1 cellular context compared by ENCODE assay signal in the genomic region with DNA sequence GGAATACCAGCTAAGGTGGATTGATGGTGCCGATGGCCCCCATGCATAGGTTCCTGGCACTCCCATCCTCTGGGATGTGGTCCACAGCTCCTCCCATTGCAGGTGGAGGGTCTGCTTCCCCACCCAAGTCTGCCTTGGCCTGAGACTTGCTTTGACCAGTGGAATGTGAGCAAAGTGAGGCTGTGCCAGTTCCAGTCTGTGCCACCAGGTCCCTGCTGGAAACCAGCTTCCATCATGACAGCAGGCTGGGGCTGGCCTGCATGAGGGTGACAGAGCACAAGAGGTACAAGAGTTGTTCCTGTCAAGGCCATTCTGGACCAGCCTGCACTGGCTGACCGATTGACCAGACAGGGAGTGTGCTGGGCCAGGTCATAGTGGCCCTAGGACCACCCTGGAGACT.
TF ChIP-seq lines count a peak whose summit lies in the region.

No MANE protein-coding gene starts in this region.

TF ChIP-seq in GM12878, 131 proteins besides CTCF, POLR2A, EP300 and RAD21:
- TF ChIP-seq IKZF2 (IDR thresholded peaks at IDR 0.05), result no peak
- no peak for TF ChIP-seq SP1 (IDR thresholded peaks at IDR 0.05; ENCODE audit: low read depth, low read length)
- TF ChIP-seq HDGF (IDR thresholded peaks at IDR 0.05), result 0 out of 2 replicates have a peak, but pooled peaks have one; percentile 58
- TF ChIP-seq, protein P1, sequence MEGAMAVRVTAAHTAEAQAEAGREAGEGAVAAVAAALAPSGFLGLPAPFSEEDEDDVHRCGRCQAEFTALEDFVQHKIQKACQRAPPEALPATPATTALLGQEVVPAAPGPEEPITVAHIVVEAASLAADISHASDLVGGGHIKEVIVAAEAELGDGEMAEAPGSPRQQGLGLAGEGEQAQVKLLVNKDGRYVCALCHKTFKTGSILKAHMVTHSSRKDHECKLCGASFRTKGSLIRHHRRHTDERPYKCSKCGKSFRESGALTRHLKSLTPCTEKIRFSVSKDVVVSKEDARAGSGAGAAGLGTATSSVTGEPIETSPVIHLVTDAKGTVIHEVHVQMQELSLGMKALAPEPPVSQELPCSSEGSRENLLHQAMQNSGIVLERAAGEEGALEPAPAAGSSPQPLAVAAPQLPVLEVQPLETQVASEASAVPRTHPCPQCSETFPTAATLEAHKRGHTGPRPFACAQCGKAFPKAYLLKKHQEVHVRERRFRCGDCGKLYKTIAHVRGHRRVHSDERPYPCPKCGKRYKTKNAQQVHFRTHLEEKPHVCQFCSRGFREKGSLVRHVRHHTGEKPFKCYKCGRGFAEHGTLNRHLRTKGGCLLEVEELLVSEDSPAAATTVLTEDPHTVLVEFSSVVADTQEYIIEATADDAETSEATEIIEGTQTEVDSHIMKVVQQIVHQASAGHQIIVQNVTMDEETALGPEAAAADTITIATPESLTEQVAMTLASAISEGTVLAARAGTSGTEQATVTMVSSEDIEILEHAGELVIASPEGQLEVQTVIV (IDR thresholded peaks at IDR 0.05; ENCODE audit: borderline replicate concordance, partially characterized antibody), result no peak
- TF ChIP-seq MEF2B (IDR thresholded peaks at IDR 0.05; ENCODE audit: partially characterized antibody, poor library complexity, severe bottlenecking), result no peak
- TF ChIP-seq JUNB (IDR thresholded peaks at IDR 0.05), result no peak
